20 cellular contexts compared by ENCODE assay signal in genomic region chr12:82329508-82329907, GRCh38. TPM values are rescaled to one million over a fixed set of nuclear protein-coding genes. Genes with fewer than 3 reads are reported as not detected.
A peak's percentile ranks its signal among the peaks of the same experiment; 100 is the strongest.
DNase-seq lines count a peak whose midpoint lies in the region; ATAC-seq and TF ChIP-seq lines count a peak whose summit lies in the region.
"Had no signal": no experiment of that assay in that cellular context is flagged by ENCODE, and none has a peak within 500 bp of the region (broad histone marks: within the 10 kb centered on the region; RNA-seq: fewer than 3 reads in every experiment).

No MANE protein-coding gene starts in this region.

- H3K9me3 ChIP-seq in mucosa of descending colon (no peaks in the 10 kb centered on the region), transverse colon (no peaks in the 10 kb centered on the region), trophoblast cell (ENCODE audit: insufficient read depth, low read depth, low read length) (no peaks in the 10 kb centered on the region)
- H3K9me3 ChIP-seq: BE2C, lower lobe of right lung, right atrium auricular region, thyroid gland had no signal

- H2BK12ac ChIP-seq in trophoblast cell (ENCODE audit: low read length): no peak overlapping the region

- no peak overlapping the region for H2AFZ ChIP-seq in GM23338
- no peak overlapping the region for H2AFZ ChIP-seq in trophoblast cell (ENCODE audit: insufficient read depth, low read length, poor library complexity)

- H3K4me1 ChIP-seq in GM23338 (ENCODE audit: insufficient read depth) (no peaks in the 10 kb centered on the region), mucosa of descending colon (ENCODE audit: low read depth) (peaks cover 4% of the 10 kb centered on the region), transverse colon (peaks cover 0 to 18% (median 7%) of the 10 kb centered on the region in 4 donors), trophoblast cell (ENCODE audit: control insufficient read depth in 1 of 2, insufficient read depth in 2 of 2, low read length in 2 of 2) (no peaks in the 10 kb centered on the region)
- H3K4me1 ChIP-seq: BE2C, lower lobe of right lung, right atrium auricular region, thyroid gland had no signal

- H3K27ac ChIP-seq in GM23338 (ENCODE audit: low read depth) (no peak overlapping the region), transverse colon (no peak overlapping the region), trophoblast cell (ENCODE audit: low read depth, low read length) (no peak overlapping the region)
- H3K27ac ChIP-seq: lower lobe of right lung, right atrium auricular region, thyroid gland had no signal

- H3K36me3 Mint-ChIP-seq in GM23338 (ENCODE audit: low read depth): no peaks in the 10 kb centered on the region
- H3K36me3 Mint-ChIP-seq: activated CD4-positive, alpha-beta memory T cell treated with anti-CD3 and anti-CD28 coated beads for 36 hours; natural killer cell had no signal

- no peak overlapping the region for H4K12ac ChIP-seq in trophoblast cell (ENCODE audit: low read depth, low read length)

- no peak overlapping the region for H4K91ac ChIP-seq in trophoblast cell (ENCODE audit: low read depth, low read length)

- no peak overlapping the region for H4K8ac ChIP-seq in trophoblast cell (ENCODE audit: low read depth, low read length)

- no peak for TF ChIP-seq CTCF in GM23338 (conservative IDR thresholded peaks at IDR 0.05; ENCODE audit: low read depth in 2 of 2)
- no peak for TF ChIP-seq CTCF in mucosa of descending colon (IDR thresholded peaks at IDR 0.05)
- no peak for TF ChIP-seq CTCF in transverse colon (IDR thresholded peaks at IDR 0.05)
- no peak for TF ChIP-seq CTCF in omental fat pad (IDR thresholded peaks at IDR 0.05)

- no peak for TF ChIP-seq POLR2A in transverse colon (IDR thresholded peaks at IDR 0.05)

- H3K9me3 Mint-ChIP-seq in GM23338: no peaks in the 10 kb centered on the region
- H3K9me3 Mint-ChIP-seq: activated CD4-positive, alpha-beta memory T cell treated with anti-CD3 and anti-CD28 coated beads for 36 hours; dendritic cell treated with granulocyte-macrophage colony-stimulating factor and Interleukin-4, amounts not matched to agents 40 ng/mL and 50 ng/mL, for 4 days; HFFc6; natural killer cell had no signal

- TF ChIP-seq EP300 in transverse colon (IDR thresholded peaks at IDR 0.05; ENCODE audit: low read depth): no peak

- ATAC-seq in GM23338: peak; percentile 47; the same call in 2 of the 3 replicates
- ATAC-seq in mucosa of descending colon: peak; percentile 71
- ATAC-seq in omental fat pad (ENCODE audit: low FRiP score): no peak
- ATAC-seq: lower lobe of right lung, natural killer cell had no signal

- H3K9me2 ChIP-seq in GM23338 (ENCODE audit: insufficient read depth): no peaks in the 10 kb centered on the region

- no peak overlapping the region for H3K4ac ChIP-seq in trophoblast cell (ENCODE audit: low read depth, low read length)

- peaks cover 14% of the 10 kb centered on the region; the same call in 2 of the 3 replicates for H3K4me1 Mint-ChIP-seq in GM23338
- H3K4me1 Mint-ChIP-seq: natural killer cell had no signal

- no peak overlapping the region for H3K4me3 Mint-ChIP-seq in GM23338
- H3K4me3 Mint-ChIP-seq: activated CD4-positive, alpha-beta memory T cell treated with anti-CD3 and anti-CD28 coated beads for 36 hours; dendritic cell treated with granulocyte-macrophage colony-stimulating factor and Interleukin-4, amounts not matched to agents 40 ng/mL and 50 ng/mL, for 4 days; HFFc6; natural killer cell had no signal

- no peak overlapping the region for H2BK120ac ChIP-seq in trophoblast cell (ENCODE audit: insufficient read depth, low read length, poor library complexity)

- H3K27ac Mint-ChIP-seq in GM23338: no peak overlapping the region
- H3K27ac Mint-ChIP-seq: activated CD4-positive, alpha-beta memory T cell treated with anti-CD3 and anti-CD28 coated beads for 36 hours; dendritic cell treated with granulocyte-macrophage colony-stimulating factor and Interleukin-4, amounts not matched to agents 40 ng/mL and 50 ng/mL, for 4 days; HFFc6; natural killer cell had no signal

- H3K23ac ChIP-seq in trophoblast cell (ENCODE audit: low read length): no peak overlapping the region

- in situ Hi-C loops in transverse colon (cut with MboI; ENCODE audit: low pct_ligation_motif_present in 1 of 4, low pct_unique_long_range_greater_than_20kb in 1 of 4, low sequenced_read_pairs in 3 of 4): loop anchor here (25.0 kb wide), 2 partner anchors 667 to 692 kb away; no protein-coding TSS in a partner anchor

- H3K27me3 ChIP-seq in GM23338 (ENCODE audit: insufficient read depth): no peaks in the 10 kb centered on the region
- H3K27me3 ChIP-seq in transverse colon: no peaks in the 10 kb centered on the region
- H3K27me3 ChIP-seq in trophoblast cell (ENCODE audit: insufficient read depth, low read length): no peaks in the 10 kb centered on the region
- H3K27me3 ChIP-seq: BE2C, right atrium auricular region, thyroid gland had no signal

- H3K79me1 ChIP-seq in trophoblast cell (ENCODE audit: low read length): no peaks in the 10 kb centered on the region

- no peaks in the 10 kb centered on the region for H3K79me2 ChIP-seq in GM23338 (replicated peaks; ENCODE audit: insufficient read depth)
- no peaks in the 10 kb centered on the region for H3K79me2 ChIP-seq in trophoblast cell (ENCODE audit: control insufficient read depth, insufficient read depth, low read length, poor library complexity)

- peak; percentile 52 for DNase-seq in GM23338 (ENCODE audit: low spot score)
- peak; percentile 98 for DNase-seq in NCI-H146 treated with DMSO at 0.1 percent for 48 hours (lab: John Stamatoyannopoulos, UW; ENCODE audit: unreplicated experiment)
- DNase-seq in NCI-H748 (lab: John Stamatoyannopoulos, UW; ENCODE audit: unreplicated experiment): peak; percentile 99
- peak in 1 of 3 donors; percentile 14 for DNase-seq in mucosa of descending colon
- no peak for DNase-seq in transverse colon
- no peak for DNase-seq in trophoblast cell
- no peak for DNase-seq in HuH-7.5 (ENCODE audit: low spot score)
- DNase-seq in omental fat pad (ENCODE audit: low spot score): no peak
- DNase-seq: activated CD4-positive, alpha-beta memory T cell treated with anti-CD3 and anti-CD28 coated beads for 36 hours; aorta; BE2C; HFFc6; lower lobe of right lung; natural killer cell; NK-92 treated with Interleukin-12 subunit alpha and Interleukin-12 subunit beta, amount 100 ng/mL, for 24 hours; Right ventricle myocardium superior; stimulated activated CD4-positive, alpha-beta T cell treated with anti-CD3 and anti-CD28 coated beads, Interleukin-2, amount 100 ng/mL, for 24 hours; thyroid gland had no signal

- H3K36me3 ChIP-seq in GM23338 (ENCODE audit: insufficient read depth) (no peaks in the 10 kb centered on the region), mucosa of descending colon (ENCODE audit: low read depth) (no peaks in the 10 kb centered on the region), transverse colon (no peaks in the 10 kb centered on the region), trophoblast cell (ENCODE audit: control insufficient read depth in 1 of 2, insufficient read depth in 2 of 2, low read length in 2 of 2) (no peaks in the 10 kb centered on the region)
- H3K36me3 ChIP-seq: BE2C, lower lobe of right lung, right atrium auricular region, thyroid gland had no signal

- H3K9ac ChIP-seq in trophoblast cell (ENCODE audit: low read length): no peak overlapping the region

- intact Hi-C loops in mucosa of descending colon (cut with DNase I, micrococcal nuclease) (loop anchor here in 1 of 2 donors (10.0 kb wide), 1 partner anchor 685 kb away; no protein-coding TSS in a partner anchor), transverse colon (cut with DNase I; ENCODE audit: low total_unique reads) (no loop called here)

- no peaks in the 10 kb centered on the region for H3F3A ChIP-seq in GM23338 (replicated peaks; ENCODE audit: low read depth)

- H3K27me3 Mint-ChIP-seq in GM23338 (ENCODE audit: insufficient read depth, low read depth, poor library complexity): no peaks in the 10 kb centered on the region
- H3K27me3 Mint-ChIP-seq: activated CD4-positive, alpha-beta memory T cell treated with anti-CD3 and anti-CD28 coated beads for 36 hours; dendritic cell treated with granulocyte-macrophage colony-stimulating factor and Interleukin-4, amounts not matched to agents 40 ng/mL and 50 ng/mL, for 4 days had no signal

- H2AK5ac ChIP-seq in trophoblast cell (ENCODE audit: low read length): no peak overlapping the region

- WGBS in transverse colon (ENCODE audit: low coverage in 1 of 2), 2 donors: 11 to 27% methylated on average over 1 of the region's 1 CpG
- no CpG with 5 or more reads among the region's 1 CpG for WGBS in trophoblast cell (ENCODE audit: extremely low coverage, insufficient coverage, insufficient read length)

- no peaks in the 10 kb centered on the region for H4K20me1 ChIP-seq in GM23338 (replicated peaks; ENCODE audit: insufficient read depth)

- H3K4me3 ChIP-seq in GM23338: no peak overlapping the region
- H3K4me3 ChIP-seq in mucosa of descending colon: no peak overlapping the region
- H3K4me3 ChIP-seq in transverse colon: no peak overlapping the region
- H3K4me3 ChIP-seq in trophoblast cell (ENCODE audit: low read depth, low read length): no peak overlapping the region
- H3K4me3 ChIP-seq: lower lobe of right lung, right atrium auricular region, thyroid gland had no signal

- no peak overlapping the region for H3K18ac ChIP-seq in trophoblast cell (ENCODE audit: low read length)

- no peak overlapping the region for H3K14ac ChIP-seq in trophoblast cell (ENCODE audit: low read length)

- H3K4me2 ChIP-seq in GM23338 (peak overlapping the region; percentile 10; the same call in 1 of the 2 replicates), trophoblast cell (ENCODE audit: low read length) (no peak overlapping the region)

- H2BK5ac ChIP-seq in trophoblast cell (ENCODE audit: low read depth, low read length, poor library complexity): no peak overlapping the region

TF ChIP-seq in GM23338, 12 proteins besides CTCF, POLR2A, EP300 and RAD21 (continues in another document):
- TF ChIP-seq EZH2 (IDR thresholded peaks at IDR 0.05; ENCODE audit: low read depth, unreplicated experiment): no peak

RNA-seq across cellular contexts. Expression of gene CCDC59, which starts 28.7 kb away (rescaled TPM):
- total RNA-seq in GM23338 (2014; rRNA removed; shearing (Covaris generic)): 52.2 and 65.2 TPM in 2 replicates
- polyA plus RNA-seq in GM23338 (2016; fragmentation: Nextera tagmentation; extraction: Ambion mirVana): 197 and 203 TPM in 2 replicates
- total RNA-seq in mucosa of descending colon (10 to 100 TPM; 23.3 to 34.2 (median 23.5) TPM), transverse colon (10 to 100 TPM in 3 of 4 donors, 1 to 10 TPM in 1; 5.8 to 62.5 (median 35.3) TPM), omental fat pad (10 to 100 TPM; 55.2 to 76.6 (median 73.2) TPM)
- polyA plus RNA-seq in trophoblast cell (2013): 91.2 and 95.5 TPM in 2 replicates

RNA-seq across cellular contexts. Expression of gene METTL25, which starts 28.8 kb away (rescaled TPM):
- total RNA-seq in GM23338 (2014; rRNA removed; shearing (Covaris generic)): 6.1 and 7.6 TPM in 2 replicates
- 14.3 and 14.6 TPM in 2 replicates for polyA plus RNA-seq in GM23338 (2016; fragmentation: Nextera tagmentation; extraction: Ambion mirVana)
- total RNA-seq in mucosa of descending colon (10 to 100 TPM in 2 of 3 donors, 1 to 10 TPM in 1; 9.7 to 20.4 (median 15.5) TPM), transverse colon (10 to 100 TPM in 2 of 4 donors, 1 to 10 TPM in 2; 1.5 to 23.2 (median 12.2) TPM), omental fat pad (10 to 100 TPM; 10.2 to 20.0 (median 14.4) TPM)
- polyA plus RNA-seq in trophoblast cell (2013): 4.5 and 5.0 TPM in 2 replicates

Comparison
In these comparisons a context has a peak if more than half of its experiments do, and no peak if none do; other contexts are left out.
1. DNase-seq: peak in GM23338 (single experiment), NCI-H146 treated with DMSO at 0.1 percent for 48 hours (single experiment) and NCI-H748 (single experiment); none in transverse colon (single experiment), trophoblast cell (0 of 2), HuH-7.5 (single experiment) and omental fat pad (single experiment).